Comparison of ENCODE assay signal across 21 cellular contexts in the genomic region with DNA sequence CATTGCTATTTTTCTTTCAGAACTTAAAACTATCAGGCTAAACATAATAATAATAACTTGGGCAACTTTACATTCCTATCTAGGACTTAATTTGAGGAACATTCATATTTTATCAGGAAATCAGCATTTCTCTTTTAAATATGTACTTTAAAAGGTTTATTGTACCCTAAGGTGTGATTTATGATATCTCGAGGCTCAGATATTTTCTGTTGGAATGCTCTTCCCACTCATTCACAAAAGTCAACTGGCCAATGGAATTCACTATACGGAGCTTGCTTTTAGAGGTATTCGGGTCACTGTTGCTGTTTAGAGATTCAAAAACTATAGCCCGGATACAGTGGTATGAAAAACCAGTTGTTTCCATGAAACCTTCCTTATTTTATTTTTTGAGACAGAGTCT.
A peak's percentile ranks its signal among the peaks of the same experiment; 100 is the strongest.
DNase-seq lines count a peak whose midpoint lies in the region; TF ChIP-seq lines count a peak whose summit lies in the region.
"Had no signal": no experiment of that assay in that cellular context is flagged by ENCODE, and none has a peak within 500 bp of the region (broad histone marks: within the 10 kb centered on the region; RNA-seq: fewer than 3 reads in every experiment).

No MANE protein-coding gene starts in this region.

- H3K4me1 Mint-ChIP-seq in Calu3 (ENCODE audit: low read depth, unreplicated experiment) = peaks cover 19% of the 10 kb centered on the region
- H3K4me1 Mint-ChIP-seq in glutamatergic neuron (ENCODE audit: low read depth, unreplicated experiment) = peaks cover 25% of the 10 kb centered on the region
- no peaks in the 10 kb centered on the region for H3K4me1 Mint-ChIP-seq in CD4-positive, alpha-beta memory T cell
- no peaks in the 10 kb centered on the region for H3K4me1 Mint-ChIP-seq in nephron progenitor cell
- H3K4me1 Mint-ChIP-seq: CD8-positive, alpha-beta memory T cell had no signal

- H3K27ac Mint-ChIP-seq in Calu3 (ENCODE audit: unreplicated experiment) = peak overlapping the region; percentile 83
- peak overlapping the region; percentile 59 for H3K27ac Mint-ChIP-seq in glutamatergic neuron (ENCODE audit: unreplicated experiment)
- no peak overlapping the region for H3K27ac Mint-ChIP-seq in CD4-positive, alpha-beta memory T cell
- H3K27ac Mint-ChIP-seq in nephron progenitor cell = no peak overlapping the region
- H3K27ac Mint-ChIP-seq: CD8-positive, alpha-beta memory T cell had no signal

- TF ChIP-seq CTCF in Calu3 (IDR thresholded peaks at IDR 0.05; ENCODE audit: unreplicated experiment) (no peak), glutamatergic neuron (IDR thresholded peaks at IDR 0.05; ENCODE audit: partially characterized antibody, unreplicated experiment) (no peak), nephron progenitor cell (IDR thresholded peaks at IDR 0.05) (no peak)

- H3K9ac ChIP-seq in skeletal muscle satellite cell (ENCODE audit: low read depth, low read length) = peak overlapping the region; percentile 57

- no peaks in the 10 kb centered on the region for H3K9me3 Mint-ChIP-seq in Calu3 (ENCODE audit: low read depth, unreplicated experiment)
- H3K9me3 Mint-ChIP-seq in glutamatergic neuron (ENCODE audit: unreplicated experiment) = no peaks in the 10 kb centered on the region
- peaks cover 0 to 9% (median 3%) of the 10 kb centered on the region in 8 donors for H3K9me3 Mint-ChIP-seq in CD4-positive, alpha-beta memory T cell
- no peaks in the 10 kb centered on the region for H3K9me3 Mint-ChIP-seq in nephron progenitor cell

- no peak for DNase-seq in Calu3
- no peak for DNase-seq in SJSA1 (ENCODE audit: low read depth in 1 of 2, low spot score in 2 of 2)
- DNase-seq in glutamatergic neuron = no peak
- no peak for DNase-seq in CD4-positive, alpha-beta memory T cell
- no peak for DNase-seq in SKM-1 (lab: John Stamatoyannopoulos, UW; ENCODE audit: unreplicated experiment)
- DNase-seq in nephron progenitor cell = no peak
- DNase-seq: C1 segment of cervical spinal cord; CD8-positive, alpha-beta memory T cell; DMS79 treated with DMSO at 0.1 percent for 48 hours; GF-D8; IMR-90; KG1; NCI-H1048; NCI-H1417 treated with DMSO at 0.1 percent for 48 hours; NCI-H1694 treated with DMSO at 0.1 percent for 48 hours; NCI-H2081; NCI-H2171; NCI-H226; NCI-H510A treated with DMSO at 0.1 percent for 48 hours; Right ventricle myocardium superior had no signal

- no peaks in the 10 kb centered on the region for H3K36me3 ChIP-seq in SJSA1
- H3K36me3 ChIP-seq in skeletal muscle satellite cell (ENCODE audit: insufficient read depth, low read length) = no peaks in the 10 kb centered on the region
- no peaks in the 10 kb centered on the region for H3K36me3 ChIP-seq in CD4-positive, alpha-beta memory T cell (ENCODE audit: insufficient read depth, low read length)

- H3K4me3 ChIP-seq in SJSA1 (no peak overlapping the region), skeletal muscle satellite cell (ENCODE audit: low read length) (no peak overlapping the region)
- no peak overlapping the region for H3K4me3 ChIP-seq in CD4-positive, alpha-beta memory T cell (ENCODE audit: low read length in 2 of 2)

- POLR2A ChIA-PET in CD4-positive, alpha-beta memory T cell (lab: Charles Lee; ENCODE audit: partially characterized antibody) = no interaction called here

- H3K27me3 ChIP-seq in SJSA1 (replicated peaks) = no peaks in the 10 kb centered on the region
- no peaks in the 10 kb centered on the region for H3K27me3 ChIP-seq in skeletal muscle satellite cell (ENCODE audit: control insufficient read depth, insufficient read depth, low read length)
- H3K27me3 ChIP-seq in CD4-positive, alpha-beta memory T cell (ENCODE audit: insufficient read depth, low read length) = no peaks in the 10 kb centered on the region

- H3K4me3 Mint-ChIP-seq in Calu3 (ENCODE audit: low read depth, unreplicated experiment) (no peak overlapping the region), glutamatergic neuron (ENCODE audit: unreplicated experiment) (no peak overlapping the region), nephron progenitor cell (no peak overlapping the region)
- no peak overlapping the region for H3K4me3 Mint-ChIP-seq in CD4-positive, alpha-beta memory T cell
- H3K4me3 Mint-ChIP-seq: CD8-positive, alpha-beta memory T cell had no signal

- H3K9me3 ChIP-seq in SJSA1 (replicated peaks) (no peaks in the 10 kb centered on the region), skeletal muscle satellite cell (replicated peaks; ENCODE audit: low read length) (no peaks in the 10 kb centered on the region)
- H3K9me3 ChIP-seq in CD4-positive, alpha-beta memory T cell (ENCODE audit: control insufficient read depth in 1 of 2, low read length in 2 of 2) = no peaks in the 10 kb centered on the region

- no TSS peak for BruUV-seq in Calu3 (replicated peaks; lab: Mats Ljungman, UMichigan)

- peak overlapping the region; percentile 96 for H3K27ac ChIP-seq in SJSA1
- H3K27ac ChIP-seq in CD4-positive, alpha-beta memory T cell (ENCODE audit: low read depth, low read length) = no peak overlapping the region

- no peak overlapping the region for H3K4me2 ChIP-seq in skeletal muscle satellite cell (ENCODE audit: low read length)

- CTCF ChIA-PET in Calu3 (lab: Charles Lee) = no interaction called here
- CTCF ChIA-PET in CD4-positive, alpha-beta memory T cell (lab: Charles Lee; ENCODE audit: partially characterized antibody) = no interaction called here

- intact Hi-C loops in Calu3 (cut with micrococcal nuclease; ENCODE audit: unreplicated experiment) = no loop called here
- intact Hi-C loops in CD4-positive, alpha-beta memory T cell (cut with micrococcal nuclease) = no loop called here

- H3K27me3 Mint-ChIP-seq in Calu3 (ENCODE audit: unreplicated experiment) = no peaks in the 10 kb centered on the region
- peaks cover 2% of the 10 kb centered on the region for H3K27me3 Mint-ChIP-seq in glutamatergic neuron (ENCODE audit: unreplicated experiment)
- H3K27me3 Mint-ChIP-seq in CD4-positive, alpha-beta memory T cell = no peaks in the 10 kb centered on the region
- H3K27me3 Mint-ChIP-seq in nephron progenitor cell (ENCODE audit: low read depth, poor library complexity) = peaks cover 4% of the 10 kb centered on the region
- H3K27me3 Mint-ChIP-seq: CD8-positive, alpha-beta memory T cell had no signal

- peaks cover 6% of the 10 kb centered on the region for H3K36me3 Mint-ChIP-seq in Calu3 (ENCODE audit: insufficient read depth, unreplicated experiment)
- H3K36me3 Mint-ChIP-seq in glutamatergic neuron (ENCODE audit: unreplicated experiment) = no peaks in the 10 kb centered on the region
- H3K36me3 Mint-ChIP-seq in CD4-positive, alpha-beta memory T cell = no peaks in the 10 kb centered on the region
- no peaks in the 10 kb centered on the region for H3K36me3 Mint-ChIP-seq in nephron progenitor cell (ENCODE audit: low read depth)
- H3K36me3 Mint-ChIP-seq: CD8-positive, alpha-beta memory T cell had no signal

- peaks cover 22% of the 10 kb centered on the region for H3K4me1 ChIP-seq in SJSA1 (replicated peaks)
- H3K4me1 ChIP-seq in skeletal muscle satellite cell (ENCODE audit: control insufficient read depth, insufficient read depth, low read length) = peaks cover 28% of the 10 kb centered on the region
- H3K4me1 ChIP-seq in CD4-positive, alpha-beta memory T cell (ENCODE audit: insufficient read depth, low read length) = no peaks in the 10 kb centered on the region

Comparison
In these comparisons a context has a peak if more than half of its experiments do, and no peak if none do; other contexts are left out.
1. H3K27ac Mint-ChIP-seq: peak in Calu3 (single experiment) and glutamatergic neuron (single experiment); none in CD4-positive, alpha-beta memory T cell (0 of 7) and nephron progenitor cell (single experiment).